9 cellular contexts compared by ENCODE assay signal in genomic region chr20:17992224-17992637, GRCh38. TPM values are rescaled to one million over a fixed set of nuclear protein-coding genes. Genes with fewer than 3 reads are reported as not detected.
DNase-seq lines count a peak whose midpoint lies in the region; ATAC-seq and TF ChIP-seq lines count a peak whose summit lies in the region.
"Had no signal": no experiment of that assay in that cellular context is flagged by ENCODE, and none has a peak within 500 bp of the region (broad histone marks: within the 10 kb centered on the region; RNA-seq: fewer than 3 reads in every experiment).

No MANE protein-coding gene starts in this region.

- H3K4me3 ChIP-seq in prostate gland = no peak overlapping the region
- H3K4me3 ChIP-seq: suprapubic skin had no signal

- TF ChIP-seq CTCF in prostate gland (IDR thresholded peaks at IDR 0.05) = no peak
- no peak for TF ChIP-seq CTCF in GM13977 (IDR thresholded peaks at IDR 0.05; ENCODE audit: extremely low read depth, insufficient read depth, missing control alignments)

- no peaks in the 10 kb centered on the region for H3K9me3 Mint-ChIP-seq in activated T-cell treated with anti-CD3 and anti-CD28 coated beads, Interleukin-2, amount 50 U/mL, for 4 hours

- no peaks in the 10 kb centered on the region for H3K27me3 ChIP-seq in prostate gland (replicated peaks; ENCODE audit: insufficient read depth)
- H3K27me3 ChIP-seq: suprapubic skin had no signal

- ATAC-seq in HG02798 (IDR thresholded peaks at IDR 0.05; ENCODE audit: poor library complexity, unreplicated experiment) (peak; percentile 75), GM19397 (IDR thresholded peaks at IDR 0.05; ENCODE audit: unreplicated experiment) (no peak)
- ATAC-seq in activated T-cell treated with anti-CD3 and anti-CD28 coated beads, Interleukin-2, amount 50 U/mL, for 4 hours = peak; percentile 72 to 80

- peak; percentile 39 for DNase-seq in activated T-cell treated with anti-CD3 and anti-CD28 coated beads for 48 hours (ENCODE audit: low read depth)
- no peak for DNase-seq in activated T-cell treated with anti-CD3 and anti-CD28 coated beads, Interleukin-2, amount 50 U/mL, for 1 hour
- no peak for DNase-seq in activated T-cell treated with anti-CD3 and anti-CD28 coated beads, Interleukin-2, amount 50 U/mL, for 4 hours
- DNase-seq in stimulated activated CD8-positive, alpha-beta memory T cell treated with anti-CD3 and anti-CD28 coated beads, Interleukin-7, amount 100 ng/mL, for 48 hours (ENCODE audit: extremely low read depth in 1 of 2, low read depth in 1 of 2) = peak; percentile 25 to 66
- no peak for DNase-seq in prostate gland (ENCODE audit: low spot score)
- DNase-seq in GM13977 (ENCODE audit: low spot score) = no peak

- peaks cover 14% of the 10 kb centered on the region for H3K36me3 Mint-ChIP-seq in activated T-cell treated with anti-CD3 and anti-CD28 coated beads, Interleukin-2, amount 50 U/mL, for 4 hours (ENCODE audit: insufficient read depth)

- peaks cover 35% of the 10 kb centered on the region for H3K4me1 Mint-ChIP-seq in activated T-cell treated with anti-CD3 and anti-CD28 coated beads, Interleukin-2, amount 50 U/mL, for 4 hours (ENCODE audit: low read depth)

- no peak overlapping the region for H3K27ac ChIP-seq in prostate gland
- H3K27ac ChIP-seq: suprapubic skin had no signal

- H3K4me3 Mint-ChIP-seq in activated T-cell treated with anti-CD3 and anti-CD28 coated beads, Interleukin-2, amount 50 U/mL, for 4 hours = peak overlapping the region; percentile 33

- TF ChIP-seq POLR2A in prostate gland (IDR thresholded peaks at IDR 0.05) = no peak

- intact Hi-C loops in prostate gland (cut with DNase I) = loop anchor here (5.0 to 10.0 kb wide), 2 partner anchors 45 to 457 kb away; partner anchors contain the start of gene BFSP1

- H3K27me3 Mint-ChIP-seq in activated T-cell treated with anti-CD3 and anti-CD28 coated beads, Interleukin-2, amount 50 U/mL, for 4 hours (ENCODE audit: low read depth) = no peaks in the 10 kb centered on the region

- 93% methylated on average over 6 of the region's 6 CpGs for WGBS in prostate gland

- no peaks in the 10 kb centered on the region for H3K4me1 ChIP-seq in prostate gland (replicated peaks)

- no peaks in the 10 kb centered on the region for H3K9me3 ChIP-seq in prostate gland
- H3K9me3 ChIP-seq: suprapubic skin had no signal

- in situ Hi-C loops in GM13977 (cut with MboI; ENCODE audit: low pct_unique_long_range_greater_than_20kb, low sequenced_read_pairs, unreplicated experiment) = no loop called here

- H3K36me3 ChIP-seq in prostate gland = no peaks in the 10 kb centered on the region

RNA-seq across cellular contexts. Expression of gene MGME1, which starts 23.4 kb away (rescaled TPM):
- 10 to 100 TPM; 14.4 to 16.6 (median 16.2) TPM for total RNA-seq in activated T-cell treated with anti-CD3 and anti-CD28 coated beads, Interleukin-2, amount 50 U/mL, for 4 hours
- 10 to 100 TPM; 11.1 to 15.5 TPM for total RNA-seq in prostate gland

RNA-seq across cellular contexts. Expression of gene SNX5, which starts 23.6 kb away (rescaled TPM):
- total RNA-seq in activated T-cell treated with anti-CD3 and anti-CD28 coated beads, Interleukin-2, amount 50 U/mL, for 4 hours = 100 to 1,000 TPM; 148 to 177 (median 168) TPM
- total RNA-seq in prostate gland = 10 to 100 TPM; 48.3 to 84.8 TPM

Comparison
In these comparisons a context has a peak if more than half of its experiments do, and no peak if none do; other contexts are left out.
1. DNase-seq: peak in activated T-cell treated with anti-CD3 and anti-CD28 coated beads for 48 hours (single experiment) and stimulated activated CD8-positive, alpha-beta memory T cell treated with anti-CD3 and anti-CD28 coated beads, Interleukin-7, amount 100 ng/mL, for 48 hours (2 of 2); none in activated T-cell treated with anti-CD3 and anti-CD28 coated beads, Interleukin-2, amount 50 U/mL, for 1 hour (single experiment), activated T-cell treated with anti-CD3 and anti-CD28 coated beads, Interleukin-2, amount 50 U/mL, for 4 hours (single experiment), prostate gland (single experiment) and GM13977 (single experiment).